Comparison of ENCODE assay signal across 8 cellular contexts in the genomic region with DNA sequence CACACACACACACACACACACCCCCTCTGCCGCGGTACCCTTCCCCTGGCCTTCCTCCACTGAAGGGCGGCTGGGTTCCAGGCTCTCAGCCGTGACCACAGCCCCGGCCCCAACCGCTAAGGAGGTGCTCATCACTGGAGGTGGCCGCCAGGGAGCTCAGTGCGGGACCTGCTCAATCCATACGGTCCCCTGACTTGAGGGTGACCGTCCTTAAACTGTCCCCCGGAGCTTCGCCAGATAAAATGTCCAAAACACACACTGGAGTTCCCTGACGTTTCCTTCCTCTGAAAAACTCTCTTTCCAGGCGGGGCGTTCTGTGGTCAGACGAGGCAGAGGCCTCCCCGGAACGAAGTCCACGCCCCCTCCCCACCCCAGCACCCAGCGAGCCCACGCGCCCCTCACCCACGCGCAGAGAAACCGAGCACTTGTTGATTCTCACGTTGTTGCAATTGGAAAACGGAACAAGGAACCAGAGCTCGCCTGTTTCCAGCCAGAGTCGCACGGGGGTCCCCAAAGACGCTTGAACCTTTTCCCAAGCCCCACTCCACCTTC. TPM values are rescaled to one million over a fixed set of nuclear protein-coding genes. Genes with fewer than 3 reads are reported as not detected.
DNase-seq lines count a peak whose midpoint lies in the region; FAIRE-seq and TF ChIP-seq lines count a peak whose summit lies in the region.

No MANE protein-coding gene starts in this region.

- in situ Hi-C loops in astrocyte of the spinal cord (cut with HindIII; ENCODE audit: low sequenced_read_pairs), result no loop called here

- no peak for TF ChIP-seq CTCF in astrocyte of the spinal cord (IDR thresholded peaks at IDR 0.05; ENCODE audit: low read depth, low read length)

- FAIRE-seq in frontal cortex (lab: Jason Lieb, UNC), result no peak

- DNase-seq in NCI-H345 treated with DMSO at 0.1 percent for 48 hours (lab: John Stamatoyannopoulos, UW; ENCODE audit: unreplicated experiment), result peak; percentile 11
- no peak for DNase-seq in NCI-H345 (lab: John Stamatoyannopoulos, UW)
- DNase-seq in RKO (ENCODE audit: low spot score), result peak; percentile 42
- peak; percentile 46 for DNase-seq in astrocyte of the spinal cord (ENCODE audit: low read depth, low spot score)
- peak; percentile 60 for DNase-seq in islet precursor cell
- DNase-seq in stimulated activated CD4-positive, alpha-beta T cell treated with anti-CD3 and anti-CD28 coated beads, Interleukin-15, amount 100 ng/mL, for 24 hours, result peak; percentile 66
- DNase-seq in NCI-H128 (lab: John Stamatoyannopoulos, UW; ENCODE audit: unreplicated experiment), result no peak
- no peak for DNase-seq in frontal cortex (ENCODE audit: low spot score in 2 of 2)

- peak overlapping the region; percentile 56 for H3K4me3 ChIP-seq in astrocyte of the spinal cord (ENCODE audit: low read depth, low read length)

RNA-seq across cellular contexts. Expression of a gene that starts 1.4 kb away (rescaled TPM):
- total RNA-seq in frontal cortex, result 7.7 TPM

Comparison
In these comparisons a context has a peak if more than half of its experiments do, and no peak if none do; other contexts are left out.
1. DNase-seq: peak in NCI-H345 treated with DMSO at 0.1 percent for 48 hours (single experiment), RKO (single experiment), astrocyte of the spinal cord (single experiment), islet precursor cell (single experiment) and stimulated activated CD4-positive, alpha-beta T cell treated with anti-CD3 and anti-CD28 coated beads, Interleukin-15, amount 100 ng/mL, for 24 hours (single experiment); none in NCI-H345 (single experiment), NCI-H128 (single experiment) and frontal cortex (0 of 2).